In the genomic region with DNA sequence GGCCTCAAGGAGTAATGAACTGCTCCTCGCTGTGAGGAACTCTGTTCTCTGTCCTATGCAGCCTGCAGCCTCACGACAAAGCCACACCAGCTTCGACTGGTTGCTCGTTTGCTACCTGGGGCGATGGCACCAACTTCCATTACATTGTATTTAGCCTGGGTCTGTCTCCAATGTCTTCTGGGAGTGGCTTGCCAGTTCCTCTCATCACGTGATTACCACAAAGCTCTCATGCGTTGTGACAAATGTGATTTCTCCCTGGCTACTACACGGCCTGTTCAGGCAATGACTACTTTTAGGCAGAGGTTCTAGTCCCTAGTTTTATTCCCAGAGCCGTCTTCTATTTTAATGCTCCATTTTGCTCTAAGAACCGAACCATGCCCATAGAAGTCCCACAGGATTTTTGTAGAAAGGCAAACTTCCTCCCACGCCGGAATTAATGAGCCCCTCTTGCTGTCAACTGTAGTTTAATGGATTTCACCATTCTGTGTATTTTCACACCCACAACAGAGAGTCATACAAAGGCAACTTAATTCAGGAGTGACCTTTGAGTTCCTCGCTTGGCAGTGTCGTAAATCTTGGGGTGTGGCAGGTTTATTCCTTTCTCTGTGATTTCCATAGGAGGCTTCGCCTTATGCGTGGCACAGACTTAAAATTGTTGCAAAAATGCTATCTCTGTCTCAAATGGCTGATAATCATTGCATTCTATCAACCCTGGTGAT, we compare ENCODE assay signal across 2 cellular contexts.
TF ChIP-seq lines count a peak whose summit lies in the region.

No MANE protein-coding gene starts in this region.

TF ChIP-seq in K562, 482 proteins besides CTCF, POLR2A, EP300 and RAD21:
- TF ChIP-seq, protein P1, sequence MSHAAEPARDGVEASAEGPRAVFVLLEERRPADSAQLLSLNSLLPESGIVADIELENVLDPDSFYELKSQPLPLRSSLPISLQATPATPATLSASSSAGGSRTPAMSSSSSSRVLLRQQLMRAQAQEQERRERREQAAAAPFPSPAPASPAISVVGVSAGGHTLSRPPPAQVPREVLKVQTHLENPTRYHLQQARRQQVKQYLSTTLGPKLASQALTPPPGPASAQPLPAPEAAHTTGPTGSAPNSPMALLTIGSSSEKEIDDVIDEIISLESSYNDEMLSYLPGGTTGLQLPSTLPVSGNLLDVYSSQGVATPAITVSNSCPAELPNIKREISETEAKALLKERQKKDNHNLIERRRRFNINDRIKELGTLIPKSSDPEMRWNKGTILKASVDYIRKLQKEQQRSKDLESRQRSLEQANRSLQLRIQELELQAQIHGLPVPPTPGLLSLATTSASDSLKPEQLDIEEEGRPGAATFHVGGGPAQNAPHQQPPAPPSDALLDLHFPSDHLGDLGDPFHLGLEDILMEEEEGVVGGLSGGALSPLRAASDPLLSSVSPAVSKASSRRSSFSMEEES (CRISPR knock-in tag; IDR thresholded peaks at IDR 0.05) = peak; percentile 62
- TF ChIP-seq, protein P2, sequence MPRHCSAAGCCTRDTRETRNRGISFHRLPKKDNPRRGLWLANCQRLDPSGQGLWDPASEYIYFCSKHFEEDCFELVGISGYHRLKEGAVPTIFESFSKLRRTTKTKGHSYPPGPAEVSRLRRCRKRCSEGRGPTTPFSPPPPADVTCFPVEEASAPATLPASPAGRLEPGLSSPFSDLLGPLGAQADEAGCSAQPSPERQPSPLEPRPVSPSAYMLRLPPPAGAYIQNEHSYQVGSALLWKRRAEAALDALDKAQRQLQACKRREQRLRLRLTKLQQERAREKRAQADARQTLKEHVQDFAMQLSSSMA (CRISPR knock-in tag; IDR thresholded peaks at IDR 0.05) = no peak

TF ChIP-seq in SK-N-SH treated with all-trans-retinoic acid at 6 μM for 48 hours, 23 proteins besides CTCF, POLR2A, EP300 and RAD21 (continued from another document):
- TF ChIP-seq, protein P3, sequence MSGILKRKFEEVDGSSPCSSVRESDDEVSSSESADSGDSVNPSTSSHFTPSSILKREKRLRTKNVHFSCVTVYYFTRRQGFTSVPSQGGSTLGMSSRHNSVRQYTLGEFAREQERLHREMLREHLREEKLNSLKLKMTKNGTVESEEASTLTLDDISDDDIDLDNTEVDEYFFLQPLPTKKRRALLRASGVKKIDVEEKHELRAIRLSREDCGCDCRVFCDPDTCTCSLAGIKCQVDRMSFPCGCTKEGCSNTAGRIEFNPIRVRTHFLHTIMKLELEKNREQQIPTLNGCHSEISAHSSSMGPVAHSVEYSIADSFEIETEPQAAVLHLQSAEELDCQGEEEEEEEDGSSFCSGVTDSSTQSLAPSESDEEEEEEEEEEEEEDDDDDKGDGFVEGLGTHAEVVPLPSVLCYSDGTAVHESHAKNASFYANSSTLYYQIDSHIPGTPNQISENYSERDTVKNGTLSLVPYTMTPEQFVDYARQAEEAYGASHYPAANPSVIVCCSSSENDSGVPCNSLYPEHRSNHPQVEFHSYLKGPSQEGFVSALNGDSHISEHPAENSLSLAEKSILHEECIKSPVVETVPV (CRISPR knock-in tag; IDR thresholded peaks at IDR 0.05) = no peak
- no peak for TF ChIP-seq ZFP30 (CRISPR knock-in tag; IDR thresholded peaks at IDR 0.05)
- TF ChIP-seq, protein P4, sequence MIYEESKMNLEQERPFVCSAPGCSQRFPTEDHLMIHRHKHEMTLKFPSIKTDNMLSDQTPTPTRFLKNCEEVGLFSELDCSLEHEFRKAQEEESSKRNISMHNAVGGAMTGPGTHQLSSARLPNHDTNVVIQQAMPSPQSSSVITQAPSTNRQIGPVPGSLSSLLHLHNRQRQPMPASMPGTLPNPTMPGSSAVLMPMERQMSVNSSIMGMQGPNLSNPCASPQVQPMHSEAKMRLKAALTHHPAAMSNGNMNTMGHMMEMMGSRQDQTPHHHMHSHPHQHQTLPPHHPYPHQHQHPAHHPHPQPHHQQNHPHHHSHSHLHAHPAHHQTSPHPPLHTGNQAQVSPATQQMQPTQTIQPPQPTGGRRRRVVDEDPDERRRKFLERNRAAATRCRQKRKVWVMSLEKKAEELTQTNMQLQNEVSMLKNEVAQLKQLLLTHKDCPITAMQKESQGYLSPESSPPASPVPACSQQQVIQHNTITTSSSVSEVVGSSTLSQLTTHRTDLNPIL (CRISPR knock-in tag; IDR thresholded peaks at IDR 0.05; ENCODE audit: low read depth) = no peak
- TF ChIP-seq ESRRG (CRISPR knock-in tag; IDR thresholded peaks at IDR 0.05) = no peak
- TF ChIP-seq, protein P5, sequence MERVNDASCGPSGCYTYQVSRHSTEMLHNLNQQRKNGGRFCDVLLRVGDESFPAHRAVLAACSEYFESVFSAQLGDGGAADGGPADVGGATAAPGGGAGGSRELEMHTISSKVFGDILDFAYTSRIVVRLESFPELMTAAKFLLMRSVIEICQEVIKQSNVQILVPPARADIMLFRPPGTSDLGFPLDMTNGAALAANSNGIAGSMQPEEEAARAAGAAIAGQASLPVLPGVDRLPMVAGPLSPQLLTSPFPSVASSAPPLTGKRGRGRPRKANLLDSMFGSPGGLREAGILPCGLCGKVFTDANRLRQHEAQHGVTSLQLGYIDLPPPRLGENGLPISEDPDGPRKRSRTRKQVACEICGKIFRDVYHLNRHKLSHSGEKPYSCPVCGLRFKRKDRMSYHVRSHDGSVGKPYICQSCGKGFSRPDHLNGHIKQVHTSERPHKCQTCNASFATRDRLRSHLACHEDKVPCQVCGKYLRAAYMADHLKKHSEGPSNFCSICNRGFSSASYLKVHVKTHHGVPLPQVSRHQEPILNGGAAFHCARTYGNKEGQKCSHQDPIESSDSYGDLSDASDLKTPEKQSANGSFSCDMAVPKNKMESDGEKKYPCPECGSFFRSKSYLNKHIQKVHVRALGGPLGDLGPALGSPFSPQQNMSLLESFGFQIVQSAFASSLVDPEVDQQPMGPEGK (CRISPR knock-in tag; IDR thresholded peaks at IDR 0.05; ENCODE audit: borderline replicate concordance) = no peak
- TF ChIP-seq BACH2 (CRISPR knock-in tag; IDR thresholded peaks at IDR 0.05; ENCODE audit: borderline replicate concordance) = no peak
- TF ChIP-seq ZNF565 (CRISPR knock-in tag; conservative IDR thresholded peaks at IDR 0.05; ENCODE audit: low read depth) = no peak
- no peak for TF ChIP-seq PPARA (CRISPR knock-in tag; IDR thresholded peaks at IDR 0.05; ENCODE audit: borderline replicate concordance)
- TF ChIP-seq ISL1 (CRISPR knock-in tag; IDR thresholded peaks at IDR 0.05) = no peak
- no peak for TF ChIP-seq TCF4 (CRISPR knock-in tag; IDR thresholded peaks at IDR 0.05; ENCODE audit: borderline replicate concordance)
- TF ChIP-seq, protein P6, sequence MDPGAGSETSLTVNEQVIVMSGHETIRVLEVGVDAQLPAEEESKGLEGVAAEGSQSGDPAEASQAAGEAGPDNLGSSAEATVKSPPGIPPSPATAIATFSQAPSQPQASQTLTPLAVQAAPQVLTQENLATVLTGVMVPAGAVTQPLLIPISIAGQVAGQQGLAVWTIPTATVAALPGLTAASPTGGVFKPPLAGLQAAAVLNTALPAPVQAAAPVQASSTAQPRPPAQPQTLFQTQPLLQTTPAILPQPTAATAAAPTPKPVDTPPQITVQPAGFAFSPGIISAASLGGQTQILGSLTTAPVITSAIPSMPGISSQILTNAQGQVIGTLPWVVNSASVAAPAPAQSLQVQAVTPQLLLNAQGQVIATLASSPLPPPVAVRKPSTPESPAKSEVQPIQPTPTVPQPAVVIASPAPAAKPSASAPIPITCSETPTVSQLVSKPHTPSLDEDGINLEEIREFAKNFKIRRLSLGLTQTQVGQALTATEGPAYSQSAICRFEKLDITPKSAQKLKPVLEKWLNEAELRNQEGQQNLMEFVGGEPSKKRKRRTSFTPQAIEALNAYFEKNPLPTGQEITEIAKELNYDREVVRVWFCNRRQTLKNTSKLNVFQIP (CRISPR knock-in tag; IDR thresholded peaks at IDR 0.05; ENCODE audit: borderline replicate concordance, low read depth) = no peak
